In the genomic region with DNA sequence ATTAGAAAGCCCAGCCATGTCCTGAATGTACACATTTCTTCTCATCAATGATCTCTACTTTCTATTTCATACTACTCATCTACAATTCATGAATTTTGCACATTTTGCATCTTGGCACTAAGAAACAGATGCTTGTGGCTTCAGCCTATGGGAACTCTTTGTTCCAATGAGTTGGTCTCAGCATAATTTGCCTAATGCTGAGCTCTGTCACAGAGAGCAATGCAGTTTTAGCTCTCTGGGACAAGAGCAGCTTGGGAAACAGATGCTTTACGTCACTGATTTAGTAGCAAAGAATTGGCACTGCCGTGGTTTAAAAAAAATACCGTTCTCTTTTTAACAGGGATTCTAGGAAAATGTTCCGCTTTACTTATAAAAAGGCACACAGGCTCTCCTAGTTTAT, we compare ENCODE assay signal across 22 cellular contexts.
DNase-seq lines count a peak whose midpoint lies in the region; ATAC-seq and TF ChIP-seq lines count a peak whose summit lies in the region.
"Had no signal": no experiment of that assay in that cellular context is flagged by ENCODE, and none has a peak within 500 bp of the region (broad histone marks: within the 10 kb centered on the region; RNA-seq: fewer than 3 reads in every experiment).

No MANE protein-coding gene starts in this region.

- H3K36me3 ChIP-seq in skeletal muscle satellite cell (ENCODE audit: insufficient read depth, low read length) (peaks cover 35% of the 10 kb centered on the region), Peyer's patch (peaks cover 0 to 25% (median 0%) of the 10 kb centered on the region in 3 donors)

- H3K4me1 ChIP-seq in skeletal muscle satellite cell (ENCODE audit: control insufficient read depth, insufficient read depth, low read length) (peaks cover 23% of the 10 kb centered on the region), Peyer's patch (no peaks in the 10 kb centered on the region)
- H3K4me1 ChIP-seq: gastrocnemius medialis had no signal

- no peak overlapping the region for H3K27ac ChIP-seq in Peyer's patch
- H3K27ac ChIP-seq: C4-2B, cardiac muscle cell, gastrocnemius medialis, neutrophil, sigmoid colon, thoracic aorta had no signal

- H3K4me1 Mint-ChIP-seq in natural killer cell treated with Interleukin-12 subunit alpha and Interleukin-12 subunit beta and Interleukin-15 and Interleukin-18, amount 100 ng/mL, for 72 hours (ENCODE audit: low read depth in 2 of 2), result no peaks in the 10 kb centered on the region
- H3K4me1 Mint-ChIP-seq: activated naive CD4-positive, alpha-beta T cell treated with anti-CD3 and anti-CD28 coated beads, Interleukin-2, amount 50 U/mL, for 24 hours had no signal

- no peaks in the 10 kb centered on the region for H3K9me3 Mint-ChIP-seq in natural killer cell treated with Interleukin-12 subunit alpha and Interleukin-12 subunit beta and Interleukin-15 and Interleukin-18, amount 100 ng/mL, for 72 hours
- H3K9me3 Mint-ChIP-seq: activated CD4-positive, alpha-beta memory T cell treated with anti-CD3 and anti-CD28 coated beads for 36 hours; activated naive CD4-positive, alpha-beta T cell treated with anti-CD3 and anti-CD28 coated beads, Interleukin-2, amount 50 U/mL, for 24 hours; activated T-cell treated with anti-CD3 and anti-CD28 coated beads, Interleukin-2, amount 50 U/mL, for 4 hours had no signal

- TF ChIP-seq CTCF in astrocyte of the spinal cord (IDR thresholded peaks at IDR 0.05; ENCODE audit: low read depth, low read length) (no peak), Peyer's patch (IDR thresholded peaks at IDR 0.05) (no peak)

- H3K4me3 ChIP-seq in astrocyte of the spinal cord (ENCODE audit: low read depth, low read length) (no peak overlapping the region), skeletal muscle satellite cell (ENCODE audit: low read length) (no peak overlapping the region), Peyer's patch (no peak overlapping the region)
- H3K4me3 ChIP-seq: cardiac muscle cell, gastrocnemius medialis, K562, sigmoid colon, thoracic aorta had no signal

- no peaks in the 10 kb centered on the region for H3K27me3 ChIP-seq in skeletal muscle satellite cell (ENCODE audit: control insufficient read depth, insufficient read depth, low read length)
- no peaks in the 10 kb centered on the region for H3K27me3 ChIP-seq in Peyer's patch
- H3K27me3 ChIP-seq: cardiac muscle cell, gastrocnemius medialis, neutrophil, sigmoid colon had no signal

- ATAC-seq in natural killer cell treated with Interleukin-12 subunit alpha and Interleukin-12 subunit beta and Interleukin-15 and Interleukin-18, amount 100 ng/mL, for 72 hours, result no peak
- ATAC-seq in GM21390 (IDR thresholded peaks at IDR 0.05; ENCODE audit: unreplicated experiment), result no peak
- ATAC-seq: activated T-cell treated with anti-CD3 and anti-CD28 coated beads, Interleukin-2, amount 50 U/mL, for 4 hours; K562 had no signal

- peak overlapping the region; percentile 33 for H3K4me2 ChIP-seq in skeletal muscle satellite cell (ENCODE audit: low read length)

- H3K27me3 Mint-ChIP-seq in natural killer cell treated with Interleukin-12 subunit alpha and Interleukin-12 subunit beta and Interleukin-15 and Interleukin-18, amount 100 ng/mL, for 72 hours, result no peaks in the 10 kb centered on the region
- H3K27me3 Mint-ChIP-seq: activated CD4-positive, alpha-beta memory T cell treated with anti-CD3 and anti-CD28 coated beads for 36 hours; activated naive CD4-positive, alpha-beta T cell treated with anti-CD3 and anti-CD28 coated beads, Interleukin-2, amount 50 U/mL, for 24 hours had no signal

- DNase-seq in HCEC 1CT, result peak; percentile 21
- peak; percentile 68 for DNase-seq in astrocyte of the spinal cord (ENCODE audit: low read depth, low spot score)
- peak; percentile 30 for DNase-seq in globus pallidus (ENCODE audit: low spot score)
- DNase-seq in natural killer cell treated with Interleukin-12 subunit alpha and Interleukin-12 subunit beta and Interleukin-15 and Interleukin-18, amount 100 ng/mL, for 72 hours (ENCODE audit: low spot score), result no peak
- DNase-seq in Peyer's patch, result no peak
- DNase-seq: activated CD4-positive, alpha-beta memory T cell treated with anti-CD3 and anti-CD28 coated beads for 36 hours; activated T-cell treated with anti-CD3 and anti-CD28 coated beads, Interleukin-2, amount 50 U/mL, for 4 hours; effector CD4-positive, alpha-beta T cell; gastrocnemius medialis; NCI-H1048; NCI-H774; sigmoid colon; stimulated activated CD4-positive, alpha-beta T cell treated with anti-CD3 and anti-CD28 coated beads, Interleukin-4, amount 100 ng/mL, for 1 hour; stimulated activated CD8-positive, alpha-beta memory T cell treated with anti-CD3 and anti-CD28 coated beads, Interleukin-4, amount 100 ng/mL, for 48 hours had no signal

- in situ Hi-C loops in astrocyte of the spinal cord (cut with HindIII; ENCODE audit: low sequenced_read_pairs), result no loop called here

- H3K9me3 ChIP-seq in skeletal muscle satellite cell (replicated peaks; ENCODE audit: low read length), result no peaks in the 10 kb centered on the region
- H3K9me3 ChIP-seq in Peyer's patch, result no peaks in the 10 kb centered on the region
- H3K9me3 ChIP-seq: gastrocnemius medialis, neutrophil, sigmoid colon, thoracic aorta had no signal

- no peak overlapping the region for H3K4me3 Mint-ChIP-seq in natural killer cell treated with Interleukin-12 subunit alpha and Interleukin-12 subunit beta and Interleukin-15 and Interleukin-18, amount 100 ng/mL, for 72 hours
- H3K4me3 Mint-ChIP-seq: activated CD4-positive, alpha-beta memory T cell treated with anti-CD3 and anti-CD28 coated beads for 36 hours; activated naive CD4-positive, alpha-beta T cell treated with anti-CD3 and anti-CD28 coated beads, Interleukin-2, amount 50 U/mL, for 24 hours; activated T-cell treated with anti-CD3 and anti-CD28 coated beads, Interleukin-2, amount 50 U/mL, for 4 hours had no signal

- H3K36me3 Mint-ChIP-seq in natural killer cell treated with Interleukin-12 subunit alpha and Interleukin-12 subunit beta and Interleukin-15 and Interleukin-18, amount 100 ng/mL, for 72 hours, result no peaks in the 10 kb centered on the region
- H3K36me3 Mint-ChIP-seq: activated CD4-positive, alpha-beta memory T cell treated with anti-CD3 and anti-CD28 coated beads for 36 hours; activated naive CD4-positive, alpha-beta T cell treated with anti-CD3 and anti-CD28 coated beads, Interleukin-2, amount 50 U/mL, for 24 hours had no signal

- H3K27ac Mint-ChIP-seq in natural killer cell treated with Interleukin-12 subunit alpha and Interleukin-12 subunit beta and Interleukin-15 and Interleukin-18, amount 100 ng/mL, for 72 hours, result no peak overlapping the region
- H3K27ac Mint-ChIP-seq: activated CD4-positive, alpha-beta memory T cell treated with anti-CD3 and anti-CD28 coated beads for 36 hours; activated naive CD4-positive, alpha-beta T cell treated with anti-CD3 and anti-CD28 coated beads, Interleukin-2, amount 50 U/mL, for 24 hours had no signal

- H3K9ac ChIP-seq in skeletal muscle satellite cell (ENCODE audit: low read depth, low read length), result peak overlapping the region; percentile 27

- no peak for TF ChIP-seq POLR2A in Peyer's patch (IDR thresholded peaks at IDR 0.05)

Comparison
In these comparisons a context has a peak if more than half of its experiments do, and no peak if none do; other contexts are left out.
1. DNase-seq: peak in HCEC 1CT (single experiment), astrocyte of the spinal cord (single experiment) and globus pallidus (single experiment); none in natural killer cell treated with Interleukin-12 subunit alpha and Interleukin-12 subunit beta and Interleukin-15 and Interleukin-18, amount 100 ng/mL, for 72 hours (single experiment) and Peyer's patch (0 of 3).